Comparison of ENCODE assay signal across 1 cellular context in genomic region chr10:21166557-21167287, GRCh38.
TF ChIP-seq lines count a peak whose summit lies in the region.

No MANE protein-coding gene starts in this region.

TF ChIP-seq in GM23338, 12 proteins besides CTCF, POLR2A, EP300 and RAD21 (continued from another document):
- no peak for TF ChIP-seq ZNF462 (CRISPR knock-in tag; IDR thresholded peaks at IDR 0.05)
TF ChIP-seq in GM23338: peak in this region for 0.
